Comparison of ENCODE assay signal across 1 cellular context in genomic region chr9:112378441-112379176, GRCh38.
TF ChIP-seq lines count a peak whose summit lies in the region.

No MANE protein-coding gene starts in this region.

TF ChIP-seq in GM23338, 12 proteins besides CTCF, POLR2A, EP300 and RAD21 (continued from another document):
- TF ChIP-seq ZNF462 (CRISPR knock-in tag; IDR thresholded peaks at IDR 0.05): no peak
- TF ChIP-seq ZNF331 (CRISPR knock-in tag; IDR thresholded peaks at IDR 0.05; ENCODE audit: low read depth): no peak
- no peak for TF ChIP-seq JUNB (IDR thresholded peaks at IDR 0.05; ENCODE audit: unreplicated experiment)
- TF ChIP-seq ZNF114 (CRISPR knock-in tag; IDR thresholded peaks at IDR 0.05): no peak
- no peak for TF ChIP-seq EZH2phosphoT487 (IDR thresholded peaks at IDR 0.05; ENCODE audit: unreplicated experiment)
- no peak for TF ChIP-seq ETS1 (IDR thresholded peaks at IDR 0.05)
TF ChIP-seq in GM23338: peak in this region for 0.
